In genomic region chr5:100560860-100561259, GRCh38 we compare ENCODE assay signal across 22 cellular contexts.
"Had no signal": no experiment of that assay in that cellular context is flagged by ENCODE, and none has a peak within 500 bp of the region (broad histone marks: within the 10 kb centered on the region; RNA-seq: fewer than 3 reads in every experiment).

No MANE protein-coding gene starts in this region.

- DNase-seq: activated B cell treated with CpG ODN at 0.5 μM for 24 hours; activated CD4-positive, alpha-beta T cell treated with anti-CD3 and anti-CD28 coated beads for 1 hour; activated CD4-positive, alpha-beta T cell treated with anti-CD3 and anti-CD28 coated beads, Interleukin-2, amount 10 ng/mL, durations not matched to agents 24 days and 14 days; activated CD4-positive, alpha-beta T cell treated with anti-CD3 and anti-CD28 coated beads, Interleukin-2, amount 50 U/mL, for 48 hours; activated CD8-positive, alpha-beta memory T cell treated with anti-CD3 and anti-CD28 coated beads, Interleukin-2, amount 10 ng/mL, durations not matched to agents 7 days and 5 days; activated effector memory CD4-positive, alpha-beta T cell treated with Interleukin-2 at 50 U/mL for 16 hours; activated naive CD4-positive, alpha-beta T cell; activated naive CD8-positive, alpha-beta T cell treated with anti-CD3 and anti-CD28 coated beads, Interleukin-2, amount 50 U/mL, for 24 hours; activated T-cell treated with anti-CD3 and anti-CD28 coated beads, Interleukin-2, amount 50 U/mL, for 24 hours; body of pancreas; central memory CD4-positive, alpha-beta T cell; MG63; NCI-H1105; NCI-H1436; NCI-H1694 treated with DMSO at 0.1 percent for 48 hours; NCI-H2029 treated with DMSO at 0.1 percent for 48 hours; NCI-H524; SHP77; T-helper 9 cell had no signal

- H3K27me3 ChIP-seq: body of pancreas, MG63, SJSA1 had no signal

- H3K4me2 ChIP-seq: KMS-11 had no signal

- H3K4me3 ChIP-seq: body of pancreas, MG63, SJSA1 had no signal

- H3K9me3 ChIP-seq: body of pancreas, MG63, SJSA1 had no signal

- H3K9ac ChIP-seq: KMS-11 had no signal

- H3K4me1 ChIP-seq: body of pancreas, SJSA1 had no signal

- H3K36me3 ChIP-seq: MG63, SJSA1 had no signal

- H3K27ac ChIP-seq: body of pancreas, KMS-11, SJSA1 had no signal

- ATAC-seq: activated CD8-positive, alpha-beta memory T cell treated with anti-CD3 and anti-CD28 coated beads, Interleukin-2, amount 10 ng/mL, durations not matched to agents 7 days and 5 days; activated naive CD4-positive, alpha-beta T cell treated with anti-CD3 and anti-CD28 coated beads, Interleukin-2, amount 50 U/mL, for 72 hours; activated naive CD8-positive, alpha-beta T cell treated with anti-CD3 and anti-CD28 coated beads, Interleukin-2, amount 50 U/mL, for 24 hours; body of pancreas had no signal
